ENCODE assay signal across 39 cellular contexts in genomic region chr2:50419778-50420177, GRCh38.
"Had no signal": no experiment of that assay in that cellular context is flagged by ENCODE, and none has a peak within 500 bp of the region (broad histone marks: within the 10 kb centered on the region; RNA-seq: fewer than 3 reads in every experiment).

No MANE protein-coding gene starts in this region.

- H3K36me3 Mint-ChIP-seq: activated naive CD4-positive, alpha-beta T cell treated with anti-CD3 and anti-CD28 coated beads, Interleukin-2, amount 10 ng/mL, durations not matched to agents 7 days and 5 days; activated naive CD4-positive, alpha-beta T cell treated with anti-CD3 and anti-CD28 coated beads, Interleukin-2, amount 50 U/mL, for 24 hours; activated naive CD4-positive, alpha-beta T cell treated with anti-CD3 and anti-CD28 coated beads, Interleukin-2, amount 50 U/mL, for 72 hours; activated naive CD8-positive, alpha-beta T cell; activated naive CD8-positive, alpha-beta T cell treated with anti-CD3 and anti-CD28 coated beads for 36 hours; activated naive CD8-positive, alpha-beta T cell treated with anti-CD3 and anti-CD28 coated beads, Interleukin-2, amount 10 ng/mL, durations not matched to agents 7 days and 5 days had no signal

- H3K4me3 ChIP-seq: adrenal gland, ascending aorta, body of pancreas, breast epithelium, cardiac muscle cell had no signal

- H3K9me3 ChIP-seq: adrenal gland, ascending aorta, body of pancreas, breast epithelium had no signal

- H3K27ac ChIP-seq: adrenal gland, ascending aorta, body of pancreas, brain microvascular endothelial cell, breast epithelium, cardiac muscle cell had no signal

- DNase-seq: activated effector memory CD4-positive, alpha-beta T cell treated with anti-CD3 and anti-CD28 coated beads, Interleukin-2, amount 50 U/mL, for 16 hours; activated effector memory CD4-positive, alpha-beta T cell treated with Interleukin-2 at 50 U/mL for 16 hours; activated gamma-delta T cell; activated gamma-delta T cell treated with Interleukin-2 at 50 U/mL for 16 hours; activated naive CD4-positive, alpha-beta T cell; activated naive CD4-positive, alpha-beta T cell treated with anti-CD3 and anti-CD28 coated beads for 36 hours; activated naive CD4-positive, alpha-beta T cell treated with anti-CD3 and anti-CD28 coated beads, Interleukin-2, amount 10 ng/mL, durations not matched to agents 7 days and 5 days; activated naive CD4-positive, alpha-beta T cell treated with anti-CD3 and anti-CD28 coated beads, Interleukin-2, amount 50 U/mL, for 16 hours; activated naive CD4-positive, alpha-beta T cell treated with Interleukin-2 at 50 U/mL for 16 hours; activated naive CD8-positive, alpha-beta T cell treated with anti-CD3 and anti-CD28 coated beads for 36 hours; activated naive CD8-positive, alpha-beta T cell treated with anti-CD3 and anti-CD28 coated beads, Interleukin-2, amount 10 ng/mL, durations not matched to agents 7 days and 5 days; activated naive CD8-positive, alpha-beta T cell treated with anti-CD3 and anti-CD28 coated beads, Interleukin-2, amount 50 U/mL, for 24 hours; activated T-cell treated with anti-CD3 and anti-CD28 coated beads, Interleukin-2, amount 50 U/mL, for 24 hours; activated T-cell treated with anti-CD3 and anti-CD28 coated beads, Interleukin-2, amount 50 U/mL, for 4 hours; activated T-cell treated with anti-CD3 and anti-CD28 coated beads, Interleukin-2, amount 50 U/mL, for 48 hours; activated T-cell treated with anti-CD3 and anti-CD28 coated beads, Interleukin-2, amount 50 U/mL, for 72 hours; adrenal gland; amniotic stem cell; amygdala; anterior cingulate cortex; aorta; body of pancreas; brain microvascular endothelial cell; caudate nucleus; central memory CD4-positive, alpha-beta T cell; cerebellar nuclear complex had no signal

- H3K27me3 ChIP-seq: adrenal gland, ascending aorta, body of pancreas, brain microvascular endothelial cell, breast epithelium, cardiac muscle cell had no signal

- H3K9me3 Mint-ChIP-seq: activated naive CD4-positive, alpha-beta T cell treated with anti-CD3 and anti-CD28 coated beads, Interleukin-2, amount 10 ng/mL, durations not matched to agents 7 days and 5 days; activated naive CD4-positive, alpha-beta T cell treated with anti-CD3 and anti-CD28 coated beads, Interleukin-2, amount 50 U/mL, for 24 hours; activated T-cell treated with anti-CD3 and anti-CD28 coated beads, Interleukin-2, amount 50 U/mL, for 24 hours; activated T-helper 1 cell treated with anti-CD3 and anti-CD28 coated beads, Interleukin-12 subunit alpha, Interleukin-12 subunit beta, Interleukin-2, Interleukin-4 antibody, amounts not matched to agents 30 ng/mL and 10 ng/mL and 1 ng/mL, durations not matched to agents 14 hours and 24 hours and 36 hours; activated T-helper 2 cell treated with anti-CD3 and anti-CD28 coated beads, Interferon-gamma antibody, Interleukin-2, Interleukin-4, amounts not matched to agents 10 μg/mL and 5 μg/mL and 100 μg/mL, durations not matched to agents 14 hours and 24 hours and 36 hours had no signal

- H3K4me1 ChIP-seq: adrenal gland, ascending aorta, body of pancreas, breast epithelium had no signal

- H3K36me3 ChIP-seq: adrenal gland, ascending aorta, brain microvascular endothelial cell, breast epithelium, cardiac muscle cell had no signal

- H3K27ac Mint-ChIP-seq: activated naive CD4-positive, alpha-beta T cell treated with anti-CD3 and anti-CD28 coated beads for 36 hours; activated naive CD4-positive, alpha-beta T cell treated with anti-CD3 and anti-CD28 coated beads, Interleukin-2, amount 10 ng/mL, durations not matched to agents 7 days and 5 days; activated naive CD4-positive, alpha-beta T cell treated with anti-CD3 and anti-CD28 coated beads, Interleukin-2, amount 50 U/mL, for 24 hours; activated naive CD4-positive, alpha-beta T cell treated with anti-CD3 and anti-CD28 coated beads, Interleukin-2, amount 50 U/mL, for 72 hours; activated naive CD8-positive, alpha-beta T cell; activated naive CD8-positive, alpha-beta T cell treated with anti-CD3 and anti-CD28 coated beads for 36 hours; activated naive CD8-positive, alpha-beta T cell treated with anti-CD3 and anti-CD28 coated beads, Interleukin-2, amount 10 ng/mL, durations not matched to agents 7 days and 5 days; activated naive CD8-positive, alpha-beta T cell treated with anti-CD3 and anti-CD28 coated beads, Interleukin-2, amount 50 U/mL, for 24 hours; activated T-cell treated with anti-CD3 and anti-CD28 coated beads, Interleukin-2, amount 50 U/mL, for 24 hours; activated T-cell treated with anti-CD3 and anti-CD28 coated beads, Interleukin-2, amount 50 U/mL, for 72 hours; activated T-helper 1 cell treated with anti-CD3 and anti-CD28 coated beads, Interleukin-12 subunit alpha, Interleukin-12 subunit beta, Interleukin-2, Interleukin-4 antibody, amounts not matched to agents 30 ng/mL and 10 ng/mL and 1 ng/mL, durations not matched to agents 14 hours and 24 hours and 36 hours; activated T-helper 17 cell treated with anti-CD3 and anti-CD28 coated beads, Interleukin-2, amount 50 U/mL, for 72 hours; activated T-helper 2 cell treated with anti-CD3 and anti-CD28 coated beads, Interferon-gamma antibody, Interleukin-2, Interleukin-4, amounts not matched to agents 10 μg/mL and 5 μg/mL and 100 μg/mL, durations not matched to agents 14 hours and 24 hours and 36 hours had no signal

- ATAC-seq: activated naive CD4-positive, alpha-beta T cell treated with anti-CD3 and anti-CD28 coated beads, Interleukin-2, amount 50 U/mL, for 72 hours; activated naive CD8-positive, alpha-beta T cell treated with anti-CD3 and anti-CD28 coated beads, Interleukin-2, amount 50 U/mL, for 24 hours; activated T-cell treated with anti-CD3 and anti-CD28 coated beads, Interleukin-2, amount 50 U/mL, for 4 hours; activated T-cell treated with anti-CD3 and anti-CD28 coated beads, Interleukin-2, amount 50 U/mL, for 72 hours; activated T-helper 17 cell treated with anti-CD3 and anti-CD28 coated beads, Interleukin-2, amount 50 U/mL, for 72 hours; body of pancreas had no signal

- H3K27me3 Mint-ChIP-seq: activated naive CD4-positive, alpha-beta T cell treated with anti-CD3 and anti-CD28 coated beads, Interleukin-2, amount 10 ng/mL, durations not matched to agents 7 days and 5 days; activated naive CD4-positive, alpha-beta T cell treated with anti-CD3 and anti-CD28 coated beads, Interleukin-2, amount 50 U/mL, for 24 hours; activated naive CD8-positive, alpha-beta T cell; activated naive CD8-positive, alpha-beta T cell treated with anti-CD3 and anti-CD28 coated beads for 36 hours; activated naive CD8-positive, alpha-beta T cell treated with anti-CD3 and anti-CD28 coated beads, Interleukin-2, amount 10 ng/mL, durations not matched to agents 7 days and 5 days; activated naive CD8-positive, alpha-beta T cell treated with anti-CD3 and anti-CD28 coated beads, Interleukin-2, amount 50 U/mL, for 24 hours; activated T-cell treated with anti-CD3 and anti-CD28 coated beads, Interleukin-2, amount 50 U/mL, for 24 hours; activated T-helper 17 cell treated with anti-CD3 and anti-CD28 coated beads, Interleukin-2, amount 50 U/mL, for 72 hours; central memory CD8-positive, alpha-beta T cell had no signal

- H3K4me3 Mint-ChIP-seq: activated naive CD4-positive, alpha-beta T cell treated with anti-CD3 and anti-CD28 coated beads for 36 hours; activated naive CD4-positive, alpha-beta T cell treated with anti-CD3 and anti-CD28 coated beads, Interleukin-2, amount 10 ng/mL, durations not matched to agents 7 days and 5 days; activated naive CD4-positive, alpha-beta T cell treated with anti-CD3 and anti-CD28 coated beads, Interleukin-2, amount 50 U/mL, for 24 hours; activated naive CD8-positive, alpha-beta T cell; activated naive CD8-positive, alpha-beta T cell treated with anti-CD3 and anti-CD28 coated beads for 36 hours; activated naive CD8-positive, alpha-beta T cell treated with anti-CD3 and anti-CD28 coated beads, Interleukin-2, amount 10 ng/mL, durations not matched to agents 7 days and 5 days; activated naive CD8-positive, alpha-beta T cell treated with anti-CD3 and anti-CD28 coated beads, Interleukin-2, amount 50 U/mL, for 24 hours; activated T-cell treated with anti-CD3 and anti-CD28 coated beads, Interleukin-2, amount 50 U/mL, for 24 hours; activated T-cell treated with anti-CD3 and anti-CD28 coated beads, Interleukin-2, amount 50 U/mL, for 4 hours; activated T-cell treated with anti-CD3 and anti-CD28 coated beads, Interleukin-2, amount 50 U/mL, for 72 hours; activated T-helper 1 cell treated with anti-CD3 and anti-CD28 coated beads, Interleukin-12 subunit alpha, Interleukin-12 subunit beta, Interleukin-2, Interleukin-4 antibody, amounts not matched to agents 30 ng/mL and 10 ng/mL and 1 ng/mL, durations not matched to agents 14 hours and 24 hours and 36 hours; activated T-helper 17 cell treated with anti-CD3 and anti-CD28 coated beads, Interleukin-2, amount 50 U/mL, for 72 hours; central memory CD8-positive, alpha-beta T cell had no signal

- FAIRE-seq: astrocyte, bronchial epithelial cell, colon had no signal

- H3K4me1 Mint-ChIP-seq: activated naive CD4-positive, alpha-beta T cell treated with anti-CD3 and anti-CD28 coated beads, Interleukin-2, amount 10 ng/mL, durations not matched to agents 7 days and 5 days; activated naive CD4-positive, alpha-beta T cell treated with anti-CD3 and anti-CD28 coated beads, Interleukin-2, amount 50 U/mL, for 24 hours; activated naive CD8-positive, alpha-beta T cell treated with anti-CD3 and anti-CD28 coated beads for 36 hours; activated naive CD8-positive, alpha-beta T cell treated with anti-CD3 and anti-CD28 coated beads, Interleukin-2, amount 10 ng/mL, durations not matched to agents 7 days and 5 days; activated naive CD8-positive, alpha-beta T cell treated with anti-CD3 and anti-CD28 coated beads, Interleukin-2, amount 50 U/mL, for 24 hours; activated T-helper 17 cell treated with anti-CD3 and anti-CD28 coated beads, Interleukin-2, amount 50 U/mL, for 72 hours; central memory CD8-positive, alpha-beta T cell had no signal
